In genomic region chr20:5077761-5078387, GRCh38 we compare ENCODE assay signal across 8 cellular contexts. TPM values are rescaled to one million over a fixed set of nuclear protein-coding genes. Genes with fewer than 3 reads are reported as not detected.
DNase-seq lines count a peak whose midpoint lies in the region; ATAC-seq, FAIRE-seq and TF ChIP-seq lines count a peak whose summit lies in the region.

No MANE protein-coding gene starts in this region.

- no peak for TF ChIP-seq CTCF in HepG2 (CRISPR knock-in tag; IDR thresholded peaks at IDR 0.05)

- ATAC-seq in right cardiac atrium (no peak), left cardiac atrium (no peak), HepG2 (peak; percentile 40)

- H3K27ac ChIP-seq in right cardiac atrium (ENCODE audit: low read length): peak overlapping the region; percentile 82
- H3K27ac ChIP-seq in HepG2 (ENCODE audit: extremely low read length, insufficient read depth, low read length): peak overlapping the region; percentile 2
- H3K27ac ChIP-seq in urinary bladder (ENCODE audit: low read depth): peak overlapping the region; percentile 49

- peaks cover 37% of the 10 kb centered on the region for H3K4me1 Mint-ChIP-seq in activated CD4-positive, alpha-beta memory T cell treated with anti-CD3 and anti-CD28 coated beads for 36 hours (ENCODE audit: low read depth)

- H3K4me1 ChIP-seq in right cardiac atrium (ENCODE audit: control insufficient read depth, insufficient read depth, low read length) (peaks cover 2% of the 10 kb centered on the region), HepG2 (ENCODE audit: insufficient read depth, low read length) (peaks cover 42% of the 10 kb centered on the region), urinary bladder (ENCODE audit: insufficient read depth) (no peaks in the 10 kb centered on the region)

- peak overlapping the region; percentile 78 for H3K4me2 ChIP-seq in HepG2 (ENCODE audit: low read depth, low read length)

- no peaks in the 10 kb centered on the region for H3K9me3 Mint-ChIP-seq in activated CD4-positive, alpha-beta memory T cell treated with anti-CD3 and anti-CD28 coated beads for 36 hours

- no peak for TF ChIP-seq POLR2A in HepG2 (IDR thresholded peaks at IDR 0.05; ENCODE audit: insufficient read depth in 1 of 2, low read depth in 2 of 2, low read length in 2 of 2)

- CTCF ChIA-PET in activated CD4-positive, alpha-beta memory T cell treated with anti-CD3 and anti-CD28 coated beads for 36 hours (lab: Charles Lee): interaction anchor here (0.6 to 1.4 kb wide), 4 partner anchors 20 to 119 kb away, joined by 3 to 8 read pairs (median 4); no protein-coding TSS in a partner anchor
- CTCF ChIA-PET in HepG2 (lab: Yijun Ruan, JAX; ENCODE audit: low intra/inter-chr PET ratio, low total read pairs): no interaction called here

- peak overlapping the region; percentile 90 for H3K27ac Mint-ChIP-seq in activated CD4-positive, alpha-beta memory T cell treated with anti-CD3 and anti-CD28 coated beads for 36 hours

- WGBS in right cardiac atrium: 56% methylated on average over 4 of the region's 4 CpGs
- WGBS in HepG2 (ENCODE audit: low lambda C conversion rate): 33% methylated on average over 4 of the region's 4 CpGs
- 42% methylated on average over 4 of the region's 4 CpGs for WGBS in urinary bladder

- peak overlapping the region; percentile 90 for H2AFZ ChIP-seq in HepG2 (ENCODE audit: low read length)

- H3K9ac ChIP-seq in HepG2 (ENCODE audit: insufficient read depth, low read depth, low read length): peak overlapping the region; percentile 42; the same call in 1 of the 2 replicates

- in situ Hi-C loops in HepG2 (cut with HindIII; ENCODE audit: extremely low pct_ligation_motif_present, low pct_unique_long_range_greater_than_20kb): no loop called here

- H3K9me3 ChIP-seq in right cardiac atrium (ENCODE audit: control insufficient read depth, low read length): no peaks in the 10 kb centered on the region
- no peaks in the 10 kb centered on the region for H3K9me3 ChIP-seq in HepG2 (ENCODE audit: low read length)

- FAIRE-seq in HepG2 (lab: Jason Lieb, UNC): no peak

- peak overlapping the region; percentile 30 for H3K4me3 ChIP-seq in right cardiac atrium (ENCODE audit: low read length)
- H3K4me3 ChIP-seq in HepG2 (replicated peaks in 1 of 3; ENCODE audit: insufficient read depth in 1 of 3, low read depth in 2 of 3, low read length in 3 of 3): peak overlapping the region; percentile 54 to 60 (median 59)
- peak overlapping the region; percentile 21 for H3K4me3 ChIP-seq in urinary bladder (ENCODE audit: low read depth, low read length)

- no peaks in the 10 kb centered on the region for H3K36me3 Mint-ChIP-seq in activated CD4-positive, alpha-beta memory T cell treated with anti-CD3 and anti-CD28 coated beads for 36 hours

- TF ChIP-seq RAD21 in HepG2 (CRISPR knock-in tag; IDR thresholded peaks at IDR 0.05): no peak

- peak overlapping the region; percentile 60 for H3K4me3 Mint-ChIP-seq in activated CD4-positive, alpha-beta memory T cell treated with anti-CD3 and anti-CD28 coated beads for 36 hours

- POLR2A ChIA-PET in activated CD4-positive, alpha-beta memory T cell treated with anti-CD3 and anti-CD28 coated beads for 36 hours (lab: Charles Lee): interaction anchor here (1.2 kb wide), 1 partner anchor 21 kb away, joined by 3 read pairs; no protein-coding TSS in a partner anchor
- POLR2A ChIA-PET in HepG2 (lab: Yijun Ruan, JAX): interaction anchor here (0.6 kb wide), 1 partner anchor 26 kb away, joined by 3 read pairs; no protein-coding TSS in a partner anchor

- no peaks in the 10 kb centered on the region for H4K20me1 ChIP-seq in HepG2 (ENCODE audit: insufficient read depth, low read length)

- H3K27me3 ChIP-seq in right cardiac atrium (ENCODE audit: control insufficient read depth, insufficient read depth) (no peaks in the 10 kb centered on the region), HepG2 (ENCODE audit: control insufficient read depth in 1 of 2, insufficient read depth in 2 of 2, low read length in 2 of 2) (no peaks in the 10 kb centered on the region)

- no peaks in the 10 kb centered on the region for H3K79me2 ChIP-seq in HepG2 (ENCODE audit: insufficient read depth, low read length)

- no peaks in the 10 kb centered on the region for H3K27me3 Mint-ChIP-seq in activated CD4-positive, alpha-beta memory T cell treated with anti-CD3 and anti-CD28 coated beads for 36 hours

- intact Hi-C loops in right cardiac atrium (cut with DNase I): no loop called here
- intact Hi-C loops in left cardiac atrium (cut with DNase I): no loop called here
- intact Hi-C loops in activated CD4-positive, alpha-beta memory T cell treated with anti-CD3 and anti-CD28 coated beads for 36 hours (cut with micrococcal nuclease): loop anchor here (1.0 to 5.0 kb wide), 7 partner anchors 22 to 265 kb away; partner anchors contain the start of gene SLC23A2
- intact Hi-C loops in HepG2 (cut with micrococcal nuclease; ENCODE audit: unreplicated experiment): no loop called here

- TF ChIP-seq EP300 in HepG2 (IDR thresholded peaks at IDR 0.05; ENCODE audit: low read depth in 2 of 2, low read length in 2 of 2) (no peak), HepG2 (CRISPR knock-in tag; IDR thresholded peaks at IDR 0.05; ENCODE audit: borderline replicate concordance) (no peak)

- no peaks in the 10 kb centered on the region for H3K36me3 ChIP-seq in HepG2 (replicated peaks in 1 of 2; ENCODE audit: control insufficient read depth in 1 of 2, insufficient read depth in 2 of 2, low read length in 2 of 2)
- H3K36me3 ChIP-seq in urinary bladder (ENCODE audit: insufficient read depth): no peaks in the 10 kb centered on the region

- no TSS peak for BruUV-seq in HepG2 (replicated peaks; lab: Mats Ljungman, UMichigan)

- DNase-seq in right cardiac atrium: no peak
- DNase-seq in left cardiac atrium: no peak
- peak; percentile 49 for DNase-seq in activated CD4-positive, alpha-beta memory T cell treated with anti-CD3 and anti-CD28 coated beads for 36 hours
- no peak for DNase-seq in HepG2 (ENCODE audit: low spot score)
- no peak for DNase-seq in NCI-H524 treated with DMSO at 0.1 percent for 48 hours (lab: John Stamatoyannopoulos, UW)
- no peak for DNase-seq in iPS-NIHi11 (ENCODE audit: low spot score)
- DNase-seq in NCI-H2227 (lab: John Stamatoyannopoulos, UW; ENCODE audit: unreplicated experiment): no peak

RNA-seq across cellular contexts. Expression of gene TMEM230, which starts 35.0 kb away (rescaled TPM):
- 100 to 1,000 TPM in 3 of 4 donors, 10 to 100 TPM in 1; 98.7 to 116 (median 110) TPM for total RNA-seq in right cardiac atrium
- 178 TPM for polyA plus RNA-seq in right cardiac atrium
- total RNA-seq in left cardiac atrium: 10 to 100 TPM; 93.4 to 97.1 TPM
- total RNA-seq in activated CD4-positive, alpha-beta memory T cell treated with anti-CD3 and anti-CD28 coated beads for 36 hours: 10 to 100 TPM; 75.5 to 77.1 TPM
- total RNA-seq in HepG2 (2016; rRNA removed; fragmentation: Illumina TruSeq; extraction: Trizol): 158 and 192 TPM in 2 replicates
- total RNA-seq in HepG2 (2016; cell fraction: cytosol; rRNA removed; fragmentation: Illumina TruSeq; extraction: Trizol; ENCODE audit: low read depth): 122 and 175 TPM in 2 replicates
- 162 and 186 TPM in 2 replicates for total RNA-seq in HepG2 (2016; cell fraction: insoluble cytoplasmic fraction; rRNA removed; fragmentation: Illumina TruSeq; extraction: Trizol)
- 303 and 344 TPM in 2 replicates for total RNA-seq in HepG2 (2016; cell fraction: membrane; rRNA removed; fragmentation: Illumina TruSeq; extraction: Trizol)
- total RNA-seq in HepG2 (2016; cell fraction: nucleus; rRNA removed; fragmentation: Illumina TruSeq; extraction: Trizol): 81.6 and 92.8 TPM in 2 replicates
- 250 and 325 TPM in 2 replicates for polyA plus RNA-seq in HepG2 (2011; rRNA removed)
- 211 and 253 TPM in 2 replicates for polyA plus RNA-seq in HepG2 (2011; cell fraction: cytosol; rRNA removed)
- polyA plus RNA-seq in HepG2 (2011; cell fraction: nucleus; rRNA removed): 57.2 and 73.6 TPM in 2 replicates
- 159 and 220 TPM in 2 replicates for polyA plus RNA-seq in HepG2 (2012)
- polyA plus RNA-seq in HepG2 (2016; cell fraction: cytosol; fragmentation: Illumina TruSeq; extraction: Trizol; ENCODE audit: low read depth): 251 and 392 TPM in 2 replicates
- 347 and 364 TPM in 2 replicates for polyA plus RNA-seq in HepG2 (2016; cell fraction: insoluble cytoplasmic fraction; fragmentation: Illumina TruSeq; extraction: Trizol; ENCODE audit: low read depth)
- 489 and 569 TPM in 2 replicates for polyA plus RNA-seq in HepG2 (2016; cell fraction: membrane; fragmentation: Illumina TruSeq; extraction: Trizol; ENCODE audit: low read depth)
- 196 and 201 TPM in 2 replicates for polyA plus RNA-seq in HepG2 (2016; cell fraction: nucleus; fragmentation: Illumina TruSeq; extraction: Trizol; ENCODE audit: insufficient read depth, low read depth)
- polyA minus RNA-seq in HepG2 (2011; rRNA and poly(A)+ RNA removed; ENCODE audit: low replicate concordance): 35.1 and 119 TPM in 2 replicates
- 82.6 and 91.2 TPM in 2 replicates for polyA minus RNA-seq in HepG2 (2011; cell fraction: cytosol; rRNA and poly(A)+ RNA removed)
- 41.5 and 46.2 TPM in 2 replicates for polyA minus RNA-seq in HepG2 (2011; cell fraction: nucleus; rRNA and poly(A)+ RNA removed)
- 131 TPM for total RNA-seq in urinary bladder
- polyA plus RNA-seq in urinary bladder: 116 TPM

RNA-seq across cellular contexts. Expression of gene PCNA, which starts 41.9 kb away (rescaled TPM):
- 10 to 100 TPM; 19.4 to 36.8 (median 25.7) TPM for total RNA-seq in right cardiac atrium
- polyA plus RNA-seq in right cardiac atrium: 41.4 TPM
- total RNA-seq in left cardiac atrium: 10 to 100 TPM; 23.9 to 38.1 TPM
- total RNA-seq in activated CD4-positive, alpha-beta memory T cell treated with anti-CD3 and anti-CD28 coated beads for 36 hours: 100 to 1,000 TPM; 554 to 560 TPM
- 655 and 1,008 TPM in 2 replicates for total RNA-seq in HepG2 (2016; rRNA removed; fragmentation: Illumina TruSeq; extraction: Trizol)
- total RNA-seq in HepG2 (2016; cell fraction: cytosol; rRNA removed; fragmentation: Illumina TruSeq; extraction: Trizol; ENCODE audit: low read depth): 98.8 and 107 TPM in 2 replicates
- total RNA-seq in HepG2 (2016; cell fraction: insoluble cytoplasmic fraction; rRNA removed; fragmentation: Illumina TruSeq; extraction: Trizol): 668 and 1,045 TPM in 2 replicates
- total RNA-seq in HepG2 (2016; cell fraction: membrane; rRNA removed; fragmentation: Illumina TruSeq; extraction: Trizol): 125 and 133 TPM in 2 replicates
- total RNA-seq in HepG2 (2016; cell fraction: nucleus; rRNA removed; fragmentation: Illumina TruSeq; extraction: Trizol): 265 and 280 TPM in 2 replicates
- polyA plus RNA-seq in HepG2 (2011; rRNA removed): 174 and 229 TPM in 2 replicates
- polyA plus RNA-seq in HepG2 (2011; cell fraction: cytosol; rRNA removed): 262 and 317 TPM in 2 replicates
- 129 and 154 TPM in 2 replicates for polyA plus RNA-seq in HepG2 (2011; cell fraction: nucleus; rRNA removed)
- polyA plus RNA-seq in HepG2 (2012): 119 and 185 TPM in 2 replicates
- polyA plus RNA-seq in HepG2 (2016; cell fraction: cytosol; fragmentation: Illumina TruSeq; extraction: Trizol; ENCODE audit: low read depth): 44.9 and 46.3 TPM in 2 replicates
- 1,031 and 1,115 TPM in 2 replicates for polyA plus RNA-seq in HepG2 (2016; cell fraction: insoluble cytoplasmic fraction; fragmentation: Illumina TruSeq; extraction: Trizol; ENCODE audit: low read depth)
- 59.3 and 65.9 TPM in 2 replicates for polyA plus RNA-seq in HepG2 (2016; cell fraction: membrane; fragmentation: Illumina TruSeq; extraction: Trizol; ENCODE audit: low read depth)
- 404 and 418 TPM in 2 replicates for polyA plus RNA-seq in HepG2 (2016; cell fraction: nucleus; fragmentation: Illumina TruSeq; extraction: Trizol; ENCODE audit: insufficient read depth, low read depth)
- 287 and 339 TPM in 2 replicates for polyA minus RNA-seq in HepG2 (2011; rRNA and poly(A)+ RNA removed; ENCODE audit: low replicate concordance)
- 119 and 149 TPM in 2 replicates for polyA minus RNA-seq in HepG2 (2011; cell fraction: cytosol; rRNA and poly(A)+ RNA removed)
- polyA minus RNA-seq in HepG2 (2011; cell fraction: nucleus; rRNA and poly(A)+ RNA removed): 61.0 and 63.3 TPM in 2 replicates
- 91.9 TPM for total RNA-seq in urinary bladder
- 56.8 TPM for polyA plus RNA-seq in urinary bladder

RNA-seq across cellular contexts. Expression of gene CDS2, which starts 48.9 kb away (rescaled TPM):
- total RNA-seq in right cardiac atrium (10 to 100 TPM; 79.4 to 98.6 (median 88.2) TPM), left cardiac atrium (10 to 100 TPM; 57.7 to 77.7 TPM), HepG2 (2016; rRNA removed; fragmentation: Illumina TruSeq; extraction: Trizol) (69.6 and 81.3 TPM in 2 replicates), urinary bladder (36.9 TPM)
- polyA plus RNA-seq in right cardiac atrium (29.1 TPM), HepG2 (2011; rRNA removed) (143 and 153 TPM in 2 replicates), urinary bladder (22.1 TPM)
- 10 to 100 TPM; 46.5 to 47.4 TPM for total RNA-seq in activated CD4-positive, alpha-beta memory T cell treated with anti-CD3 and anti-CD28 coated beads for 36 hours
- 29.8 and 34.6 TPM in 2 replicates for total RNA-seq in HepG2 (2016; cell fraction: cytosol; rRNA removed; fragmentation: Illumina TruSeq; extraction: Trizol; ENCODE audit: low read depth)
- total RNA-seq in HepG2 (2016; cell fraction: insoluble cytoplasmic fraction; rRNA removed; fragmentation: Illumina TruSeq; extraction: Trizol): 67.6 and 76.1 TPM in 2 replicates
- 75.4 and 77.9 TPM in 2 replicates for total RNA-seq in HepG2 (2016; cell fraction: membrane; rRNA removed; fragmentation: Illumina TruSeq; extraction: Trizol)
- total RNA-seq in HepG2 (2016; cell fraction: nucleus; rRNA removed; fragmentation: Illumina TruSeq; extraction: Trizol): 56.4 and 64.9 TPM in 2 replicates
- 73.9 and 132 TPM in 2 replicates for polyA plus RNA-seq in HepG2 (2011; cell fraction: cytosol; rRNA removed)
- polyA plus RNA-seq in HepG2 (2011; cell fraction: nucleus; rRNA removed): 85.0 and 104 TPM in 2 replicates
- 48.6 and 65.3 TPM in 2 replicates for polyA plus RNA-seq in HepG2 (2012)
- polyA plus RNA-seq in HepG2 (2016; cell fraction: cytosol; fragmentation: Illumina TruSeq; extraction: Trizol; ENCODE audit: low read depth): 29.3 and 38.2 TPM in 2 replicates
- 50.6 and 50.7 TPM in 2 replicates for polyA plus RNA-seq in HepG2 (2016; cell fraction: insoluble cytoplasmic fraction; fragmentation: Illumina TruSeq; extraction: Trizol; ENCODE audit: low read depth)
- 47.8 and 51.2 TPM in 2 replicates for polyA plus RNA-seq in HepG2 (2016; cell fraction: membrane; fragmentation: Illumina TruSeq; extraction: Trizol; ENCODE audit: low read depth)
- 75.6 and 80.4 TPM in 2 replicates for polyA plus RNA-seq in HepG2 (2016; cell fraction: nucleus; fragmentation: Illumina TruSeq; extraction: Trizol; ENCODE audit: insufficient read depth, low read depth)
- 57.4 and 273 TPM in 2 replicates for polyA minus RNA-seq in HepG2 (2011; rRNA and poly(A)+ RNA removed; ENCODE audit: low replicate concordance)
- polyA minus RNA-seq in HepG2 (2011; cell fraction: cytosol; rRNA and poly(A)+ RNA removed): 55.2 and 56.1 TPM in 2 replicates
- 65.8 and 78.7 TPM in 2 replicates for polyA minus RNA-seq in HepG2 (2011; cell fraction: nucleus; rRNA and poly(A)+ RNA removed)

Comparison
In these comparisons a context has a peak if more than half of its experiments do, and no peak if none do; other contexts are left out.
1. H3K27ac ChIP-seq: peak in every context shown above with its lines; median percentile 82 in right cardiac atrium; 49 in urinary bladder; 2 in HepG2.